In the genomic region with DNA sequence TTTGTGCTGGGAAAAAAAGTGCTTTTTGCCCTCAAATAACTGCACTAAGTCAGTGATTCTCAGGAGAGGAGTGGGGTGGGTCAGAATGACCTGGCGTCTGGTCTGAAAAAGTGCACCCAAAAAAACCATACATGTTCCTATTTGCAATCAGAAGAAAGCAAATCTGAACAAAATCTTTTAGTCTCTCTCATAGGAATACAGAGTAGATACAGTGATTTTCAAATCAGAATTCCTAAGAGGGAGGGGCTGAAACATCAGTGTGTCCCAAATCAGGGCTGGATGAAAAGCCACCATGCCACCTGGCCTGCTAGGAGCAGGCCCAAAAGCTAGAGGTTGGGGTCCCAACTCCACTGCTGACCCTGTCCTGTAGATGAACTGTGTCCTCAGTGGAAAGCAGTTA, we compare ENCODE assay signal across 12 cellular contexts.
A peak's percentile ranks its signal among the peaks of the same experiment; 100 is the strongest.
DNase-seq lines count a peak whose midpoint lies in the region; ATAC-seq and TF ChIP-seq lines count a peak whose summit lies in the region.
"Had no signal": no experiment of that assay in that cellular context is flagged by ENCODE, and none has a peak within 500 bp of the region (broad histone marks: within the 10 kb centered on the region; RNA-seq: fewer than 3 reads in every experiment).

No MANE protein-coding gene starts in this region.

- H3K36me3 ChIP-seq in right atrium auricular region (no peaks in the 10 kb centered on the region), BE2C (no peaks in the 10 kb centered on the region; the same call in 1 of the 2 replicates)
- H3K36me3 ChIP-seq in naive thymus-derived CD4-positive, alpha-beta T cell (ENCODE audit: control insufficient read depth in 2 of 3, insufficient read depth in 3 of 3, low read length in 3 of 3): no peaks in the 10 kb centered on the region
- H3K36me3 ChIP-seq: left lung had no signal

- no peak for TF ChIP-seq CTCF in right atrium auricular region (IDR thresholded peaks at IDR 0.05)
- TF ChIP-seq CTCF in BE2C (IDR thresholded peaks at IDR 0.05; ENCODE audit: low read depth, low read length): no peak

- peak; percentile 9 for DNase-seq in right atrium auricular region (ENCODE audit: low spot score)
- DNase-seq in Right ventricle myocardium superior: no peak
- no peak for DNase-seq in caudate nucleus (lab: John Stamatoyannopoulos, UW)
- no peak for DNase-seq in naive thymus-derived CD4-positive, alpha-beta T cell
- no peak for DNase-seq in SIG-M5 (lab: John Stamatoyannopoulos, UW)
- DNase-seq in BE2C: no peak
- DNase-seq in AML-193 (lab: John Stamatoyannopoulos, UW): no peak
- DNase-seq: anterior cingulate cortex, glutamatergic neuron, HCEC 1CT, left lung had no signal

- H3K27me3 ChIP-seq in right atrium auricular region (no peaks in the 10 kb centered on the region), BE2C (no peaks in the 10 kb centered on the region)
- H3K27me3 ChIP-seq in naive thymus-derived CD4-positive, alpha-beta T cell (ENCODE audit: control insufficient read depth in 2 of 2, insufficient read depth in 2 of 2, low read length in 2 of 2): no peaks in the 10 kb centered on the region
- H3K27me3 ChIP-seq: left lung had no signal

- H3K27me3 Mint-ChIP-seq in naive thymus-derived CD4-positive, alpha-beta T cell: no peaks in the 10 kb centered on the region

- H3K36me3 Mint-ChIP-seq in naive thymus-derived CD4-positive, alpha-beta T cell: peaks cover 0 to 7% (median 0%) of the 10 kb centered on the region in 5 donors

- no peak overlapping the region for H3K4me3 Mint-ChIP-seq in naive thymus-derived CD4-positive, alpha-beta T cell

- H3K9me3 Mint-ChIP-seq in naive thymus-derived CD4-positive, alpha-beta T cell: no peaks in the 10 kb centered on the region

- intact Hi-C loops in Right ventricle myocardium superior (cut with DNase I): no loop called here
- intact Hi-C loops in naive thymus-derived CD4-positive, alpha-beta T cell (cut with micrococcal nuclease): loop anchor here in 1 of 2 donors (10.0 kb wide), 1 partner anchor 398 kb away; a partner anchor contains a TSS

- CTCF ChIA-PET in naive thymus-derived CD4-positive, alpha-beta T cell (lab: Charles Lee): no interaction called here

- peak overlapping the region in 6 of 9 donors; percentile 8 to 94 (median 58) for H3K27ac Mint-ChIP-seq in naive thymus-derived CD4-positive, alpha-beta T cell

- POLR2A ChIA-PET in naive thymus-derived CD4-positive, alpha-beta T cell (lab: Charles Lee): interaction anchor here (0.6 kb wide), 1 partner anchor 80 kb away, joined by 4 read pairs; no protein-coding TSS in a partner anchor

- H3K27ac ChIP-seq in right atrium auricular region (peak overlapping the region; percentile 55 to 90), caudate nucleus (ENCODE audit: low read depth, low read length) (peak overlapping the region; percentile 62)
- H3K27ac ChIP-seq in naive thymus-derived CD4-positive, alpha-beta T cell (ENCODE audit: low read depth, low read length): no peak overlapping the region

- H3K4me1 ChIP-seq in right atrium auricular region: peaks cover 0 to 93% of the 10 kb centered on the region in 2 donors
- H3K4me1 ChIP-seq in naive thymus-derived CD4-positive, alpha-beta T cell (ENCODE audit: control insufficient read depth in 2 of 2, insufficient read depth in 2 of 2, low read length in 2 of 2): peaks cover 62 to 74% of the 10 kb centered on the region in 2 donors
- peaks cover 21% of the 10 kb centered on the region for H3K4me1 ChIP-seq in BE2C

- H3K9me3 ChIP-seq in right atrium auricular region: no peaks in the 10 kb centered on the region
- no peaks in the 10 kb centered on the region for H3K9me3 ChIP-seq in naive thymus-derived CD4-positive, alpha-beta T cell (ENCODE audit: control insufficient read depth in 2 of 3, low read length in 3 of 3)
- no peaks in the 10 kb centered on the region for H3K9me3 ChIP-seq in BE2C
- H3K9me3 ChIP-seq: left lung had no signal

- ATAC-seq in Right ventricle myocardium superior (ENCODE audit: poor library complexity) (no peak), GM21825 (IDR thresholded peaks at IDR 0.05; ENCODE audit: unreplicated experiment) (no peak)
- no peak for ATAC-seq in naive thymus-derived CD4-positive, alpha-beta T cell
- ATAC-seq: left lung had no signal

- H3K4me3 ChIP-seq in right atrium auricular region (no peak overlapping the region), BE2C (ENCODE audit: low read depth, low read length) (no peak overlapping the region)
- H3K4me3 ChIP-seq in naive thymus-derived CD4-positive, alpha-beta T cell (ENCODE audit: low read length): no peak overlapping the region
- H3K4me3 ChIP-seq: left lung had no signal

- H3K4me1 Mint-ChIP-seq in naive thymus-derived CD4-positive, alpha-beta T cell: peaks cover 59 to 95% (median 84%) of the 10 kb centered on the region in 7 donors
